ENCODE assay signal across 20 cellular contexts in the genomic region with DNA sequence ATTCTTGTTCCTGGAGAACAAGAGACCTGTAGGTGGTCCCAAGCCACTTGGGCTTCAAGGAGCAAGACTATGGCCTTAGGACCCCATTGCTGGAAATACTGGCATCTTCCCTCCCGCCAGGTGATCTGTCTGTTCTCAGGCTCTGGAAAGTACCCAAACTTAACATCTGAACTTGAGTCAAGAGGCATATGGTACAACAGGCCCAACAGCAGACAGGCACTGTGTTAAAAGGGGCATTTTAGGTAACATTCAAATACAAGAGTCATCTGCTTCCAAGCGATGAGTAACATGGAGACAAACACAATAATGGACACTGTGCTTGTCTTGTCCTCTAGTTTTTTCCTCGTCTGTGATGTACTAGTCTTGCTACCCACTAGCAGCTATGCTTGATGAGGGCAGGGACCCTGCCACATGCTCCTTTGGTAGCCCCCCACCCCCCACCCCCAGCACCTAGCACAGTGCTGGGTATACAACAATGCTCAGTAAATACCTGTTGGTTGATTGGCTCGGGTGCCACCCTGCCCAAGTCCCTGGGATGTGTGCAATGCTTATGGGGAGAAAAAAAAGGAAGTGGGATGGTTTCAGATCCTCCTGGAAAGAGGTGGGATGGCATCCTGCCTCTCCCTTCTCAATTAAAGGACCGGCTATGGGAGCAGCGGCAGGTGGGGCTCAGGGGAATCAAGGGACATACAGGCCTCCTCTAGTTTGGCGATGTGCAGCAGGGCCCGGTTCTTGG. TPM values are rescaled to one million over a fixed set of nuclear protein-coding genes. Genes with fewer than 3 reads are reported as not detected.
"Had no signal": no experiment of that assay in that cellular context is flagged by ENCODE, and none has a peak within 500 bp of the region (broad histone marks: within the 10 kb centered on the region; RNA-seq: fewer than 3 reads in every experiment).

No MANE protein-coding gene starts in this region.

- H3K4me3 Mint-ChIP-seq: activated CD4-positive, alpha-beta T cell treated with anti-CD3 and anti-CD28 coated beads, Interleukin-2, amount 10 ng/mL, durations not matched to agents 7 days and 5 days; activated T-cell treated with anti-CD3 and anti-CD28 coated beads, Interleukin-2, amount 50 U/mL, for 4 hours; effector memory CD8-positive, alpha-beta T cell; natural killer cell had no signal

- H3K27me3 Mint-ChIP-seq: activated CD4-positive, alpha-beta T cell treated with anti-CD3 and anti-CD28 coated beads, Interleukin-2, amount 10 ng/mL, durations not matched to agents 7 days and 5 days; effector memory CD8-positive, alpha-beta T cell had no signal

- H3K9me3 Mint-ChIP-seq: activated CD4-positive, alpha-beta T cell treated with anti-CD3 and anti-CD28 coated beads, Interleukin-2, amount 10 ng/mL, durations not matched to agents 7 days and 5 days; activated T-cell treated with anti-CD3 and anti-CD28 coated beads, Interleukin-2, amount 50 U/mL, for 4 hours; effector memory CD8-positive, alpha-beta T cell; natural killer cell had no signal

- H3K4me1 ChIP-seq: uterus had no signal

- H3K9me3 ChIP-seq: ascending aorta, breast epithelium, lower lobe of right lung, tibial nerve, uterus had no signal

- DNase-seq: activated CD4-positive, alpha-beta T cell treated with anti-CD3 and anti-CD28 coated beads, Interleukin-2, amount 10 ng/mL, durations not matched to agents 7 days and 5 days; activated CD8-positive, alpha-beta memory T cell treated with anti-CD3 and anti-CD28 coated beads, Interleukin-2, amount 50 U/mL, for 4 hours; activated effector memory CD4-positive, alpha-beta T cell treated with Interleukin-2 at 50 U/mL for 16 hours; activated naive CD4-positive, alpha-beta T cell treated with anti-CD3 and anti-CD28 coated beads, Interleukin-2, amount 50 U/mL, for 16 hours; activated T-cell treated with anti-CD3 and anti-CD28 coated beads, Interleukin-2, amount 50 U/mL, for 4 hours; effector memory CD8-positive, alpha-beta T cell; lower lobe of right lung; natural killer cell; stimulated activated CD4-positive, alpha-beta T cell treated with anti-CD3 and anti-CD28 coated beads, Interleukin-12 subunit alpha, Interleukin-12 subunit beta, amount 100 ng/mL, for 4 hours; stimulated activated CD4-positive, alpha-beta T cell treated with anti-CD3 and anti-CD28 coated beads, Interleukin-2, amount 100 ng/mL, for 24 hours; stimulated activated naive CD8-positive, alpha-beta T cell treated with anti-CD3 and anti-CD28 coated beads, Interleukin-15, Interleukin-2, amounts not matched to agents 100 U/mL and 50 U/mL, for 24 hours; T1000; uterus had no signal

- H3K4me3 ChIP-seq: ascending aorta, breast epithelium, lower lobe of right lung, tibial nerve, uterus had no signal

- H3K9ac ChIP-seq: parathyroid adenoma had no signal

- H3K36me3 ChIP-seq: breast epithelium, uterus had no signal

- ATAC-seq: activated CD4-positive, CD25-positive, alpha-beta regulatory T cell treated with anti-CD3 and anti-CD28 coated beads, Interleukin-2, amount 50 U/mL, for 24 hours; activated T-cell treated with anti-CD3 and anti-CD28 coated beads, Interleukin-2, amount 50 U/mL, for 4 hours; effector memory CD8-positive, alpha-beta T cell; lower lobe of right lung; natural killer cell; stimulated activated naive CD8-positive, alpha-beta T cell treated with anti-CD3 and anti-CD28 coated beads, Interleukin-15, Interleukin-2, amounts not matched to agents 100 U/mL and 50 U/mL, for 24 hours had no signal

- H3K27ac Mint-ChIP-seq: activated CD4-positive, alpha-beta T cell treated with anti-CD3 and anti-CD28 coated beads, Interleukin-2, amount 10 ng/mL, durations not matched to agents 7 days and 5 days; natural killer cell had no signal

- H3K27me3 ChIP-seq: ascending aorta, breast epithelium, tibial nerve, uterus had no signal

RNA-seq across cellular contexts. Expression of gene CSF3, which starts 19.4 kb away (rescaled TPM):
- total RNA-seq: activated CD4-positive, alpha-beta T cell treated with anti-CD3 and anti-CD28 coated beads, Interleukin-2, amount 10 ng/mL, durations not matched to agents 7 days and 5 days; activated T-cell treated with anti-CD3 and anti-CD28 coated beads, Interleukin-2, amount 50 U/mL, for 4 hours; natural killer cell; renal cortical epithelial cell; T-helper 1 cell treated with Interleukin-12 subunit alpha and Interleukin-12 subunit beta and Interleukin-4 antibody, amounts not matched to agents 30 ng/mL and 1 ng/mL, for 36 hours had no signal
